In the genomic region with DNA sequence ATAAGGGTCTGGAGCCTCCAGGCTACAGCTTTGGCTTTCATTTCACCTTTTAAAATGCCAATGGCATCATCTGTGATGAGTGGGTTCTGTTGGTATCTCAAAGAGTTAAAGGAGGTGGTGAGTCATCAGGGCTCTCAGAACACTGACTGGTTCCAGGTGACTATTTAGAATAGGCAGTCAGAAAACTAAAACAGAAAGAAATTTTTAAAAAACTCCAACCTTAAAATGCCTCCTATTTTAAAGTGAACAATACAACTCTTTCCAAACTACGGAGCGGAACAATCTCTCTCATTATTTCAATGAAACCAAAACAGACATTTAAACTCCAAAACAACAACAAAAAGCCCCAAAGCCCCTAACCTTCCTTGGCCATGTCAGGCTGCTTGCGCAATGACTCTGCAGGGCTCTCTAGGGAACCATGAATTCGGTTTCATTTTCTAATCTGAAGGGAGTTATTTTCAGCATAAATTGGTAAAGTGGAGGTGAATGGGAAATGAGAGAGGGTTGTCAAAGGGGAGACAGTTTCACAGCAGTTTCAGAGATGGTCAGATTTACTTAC, we compare ENCODE assay signal across 8 cellular contexts.
A peak's percentile ranks its signal among the peaks of the same experiment; 100 is the strongest.
DNase-seq lines count a peak whose midpoint lies in the region; ATAC-seq and TF ChIP-seq lines count a peak whose summit lies in the region.

No MANE protein-coding gene starts in this region.

- DNase-seq in T-helper 2 cell treated with Interferon-gamma antibody and Interleukin-4, amounts not matched to agents 5 μg/mL and 100 μg/mL, for 36 hours (ENCODE audit: low spot score): peak; percentile 4
- DNase-seq in T-helper 2 cell (no peak), RWPE2 (ENCODE audit: low spot score) (no peak), ovary (peak; percentile 49 to 71 (median 64)), posterior vena cava (ENCODE audit: low spot score) (no peak), NCI-H526 (lab: John Stamatoyannopoulos, UW) (no peak), mucosa of gallbladder (ENCODE audit: low spot score) (no peak)

- H3K36me3 Mint-ChIP-seq in T-helper 2 cell treated with Interferon-gamma antibody and Interleukin-4, amounts not matched to agents 5 μg/mL and 100 μg/mL, for 36 hours (ENCODE audit: low read depth): no peaks in the 10 kb centered on the region

- TF ChIP-seq EP300 in ovary (IDR thresholded peaks at IDR 0.05): no peak

- H3K4me3 ChIP-seq in RWPE2 (ENCODE audit: severe bottlenecking) (no peak overlapping the region), ovary (peak overlapping the region; percentile 4)

- H3K27ac ChIP-seq in RWPE2 (ENCODE audit: poor library complexity, severe bottlenecking) (no peak overlapping the region), ovary (peak overlapping the region in 1 of 2 donors; percentile 45)

- no peaks in the 10 kb centered on the region for H3K36me3 ChIP-seq in RWPE2 (ENCODE audit: low read depth)
- H3K36me3 ChIP-seq in ovary: no peaks in the 10 kb centered on the region

- TF ChIP-seq CTCF in RWPE2 (IDR thresholded peaks at IDR 0.05; ENCODE audit: poor library complexity, severe bottlenecking) (no peak), ovary (IDR thresholded peaks at IDR 0.05) (no peak)

- H3K4me3 Mint-ChIP-seq in T-helper 2 cell treated with Interferon-gamma antibody and Interleukin-4, amounts not matched to agents 5 μg/mL and 100 μg/mL, for 36 hours: no peak overlapping the region

- 5 to 7% (median 5%) methylated on average over 4 of the region's 4 CpGs for WGBS in ovary, 3 donors

- no peaks in the 10 kb centered on the region for H3K9me3 Mint-ChIP-seq in T-helper 2 cell treated with Interferon-gamma antibody and Interleukin-4, amounts not matched to agents 5 μg/mL and 100 μg/mL, for 36 hours

- no peak for TF ChIP-seq POLR2A in ovary (IDR thresholded peaks at IDR 0.05)

- peaks cover 2% of the 10 kb centered on the region for H3K27me3 Mint-ChIP-seq in T-helper 2 cell treated with Interferon-gamma antibody and Interleukin-4, amounts not matched to agents 5 μg/mL and 100 μg/mL, for 36 hours (ENCODE audit: low read depth)

- H3K4me1 ChIP-seq in RWPE2 (ENCODE audit: insufficient read depth, poor library complexity, severe bottlenecking): no peaks in the 10 kb centered on the region
- H3K4me1 ChIP-seq in ovary (ENCODE audit: insufficient read depth): peaks cover 3% of the 10 kb centered on the region

- H3K9me3 ChIP-seq in RWPE2 (ENCODE audit: severe bottlenecking) (no peaks in the 10 kb centered on the region), ovary (no peaks in the 10 kb centered on the region)

- H3K4me1 Mint-ChIP-seq in T-helper 2 cell treated with Interferon-gamma antibody and Interleukin-4, amounts not matched to agents 5 μg/mL and 100 μg/mL, for 36 hours (ENCODE audit: low read depth): peaks cover 3% of the 10 kb centered on the region

- H3K27ac Mint-ChIP-seq in T-helper 2 cell treated with Interferon-gamma antibody and Interleukin-4, amounts not matched to agents 5 μg/mL and 100 μg/mL, for 36 hours: no peak overlapping the region

- peak; percentile 99 for ATAC-seq in HG02840 (IDR thresholded peaks at IDR 0.05; ENCODE audit: low FRiP score, unreplicated experiment)
- peak; percentile 65; the same call in 2 of the 3 replicates for ATAC-seq in RWPE2 (ENCODE audit: low read depth)

- intact Hi-C loops in ovary (cut with DNase I) (no loop called here), posterior vena cava (cut with DNase I) (no loop called here)

- H3K27me3 ChIP-seq in RWPE2 (ENCODE audit: insufficient read depth, poor library complexity, severe bottlenecking) (no peaks in the 10 kb centered on the region), ovary (no peaks in the 10 kb centered on the region)

Comparison
In these comparisons a context has a peak if more than half of its experiments do, and no peak if none do; other contexts are left out.
1. DNase-seq: peak in T-helper 2 cell treated with Interferon-gamma antibody and Interleukin-4, amounts not matched to agents 5 μg/mL and 100 μg/mL, for 36 hours (single experiment) and ovary (5 of 5); none in T-helper 2 cell (0 of 5), RWPE2 (single experiment), posterior vena cava (single experiment), NCI-H526 (0 of 2) and mucosa of gallbladder (single experiment).